In the genomic region with DNA sequence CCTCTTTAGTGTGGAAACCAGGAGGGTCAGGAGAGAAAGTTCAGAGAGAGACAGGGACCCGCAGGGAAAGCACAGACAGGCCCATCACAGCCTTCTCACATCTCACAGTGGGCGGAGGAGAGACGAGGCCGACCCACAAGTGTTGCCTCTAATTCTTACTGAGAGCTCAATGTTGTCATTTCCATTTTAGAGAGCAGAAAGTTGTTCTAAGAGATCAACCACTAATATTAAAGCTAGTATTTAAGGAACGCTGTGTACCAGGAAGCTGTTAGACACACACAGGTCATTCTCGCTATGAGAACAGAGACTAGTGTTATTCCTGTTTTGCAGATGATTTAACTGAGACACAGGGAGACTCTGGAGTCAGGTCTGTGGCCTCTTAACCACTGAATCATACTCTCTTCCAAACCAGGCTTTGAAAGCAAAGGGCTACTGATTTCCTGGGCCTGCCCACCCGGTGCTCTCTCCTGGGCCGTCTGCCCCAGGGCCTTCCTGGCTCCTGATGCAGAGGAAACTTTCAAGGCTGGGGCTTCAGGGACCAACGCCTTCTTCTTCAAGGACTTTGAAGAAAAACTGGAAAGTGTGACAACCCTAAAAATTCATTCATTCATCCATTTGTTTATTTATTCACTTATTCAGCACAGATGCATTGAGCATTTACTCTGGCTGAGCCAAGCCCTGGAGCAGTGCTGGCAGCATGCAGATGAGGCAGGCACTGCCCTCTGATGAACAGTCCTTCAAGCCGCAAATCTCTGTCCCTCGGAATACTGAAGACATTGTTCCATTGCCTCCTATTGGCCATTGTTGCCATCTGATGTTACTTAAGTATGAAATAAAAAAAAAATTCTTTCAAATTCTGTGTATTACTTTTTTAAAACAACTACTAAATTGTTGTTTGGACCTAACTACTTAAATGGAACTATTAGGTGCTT, we compare ENCODE assay signal across 10 cellular contexts. TPM values are rescaled to one million over a fixed set of nuclear protein-coding genes. Genes with fewer than 3 reads are reported as not detected.
DNase-seq lines count a peak whose midpoint lies in the region; ATAC-seq, FAIRE-seq and TF ChIP-seq lines count a peak whose summit lies in the region.
"Had no signal": no experiment of that assay in that cellular context is flagged by ENCODE, and none has a peak within 500 bp of the region (broad histone marks: within the 10 kb centered on the region; RNA-seq: fewer than 3 reads in every experiment).

No MANE protein-coding gene starts in this region.

- no peaks in the 10 kb centered on the region for H3K27me3 ChIP-seq in skeletal muscle tissue (ENCODE audit: control insufficient read depth in 3 of 3, insufficient read depth in 3 of 3, low read length in 3 of 3)
- H3K27me3 ChIP-seq in naive thymus-derived CD4-positive, alpha-beta T cell (ENCODE audit: control insufficient read depth in 2 of 2, insufficient read depth in 2 of 2, low read length in 2 of 2) = no peaks in the 10 kb centered on the region

- H3K27ac Mint-ChIP-seq in MCF 10A (ENCODE audit: low read depth, unreplicated experiment) = peak overlapping the region; percentile 49
- no peak overlapping the region for H3K27ac Mint-ChIP-seq in naive thymus-derived CD4-positive, alpha-beta T cell

- CTCF ChIA-PET in MCF 10A (lab: Yijun Ruan, JAX) = interaction anchor here (0.6 to 0.7 kb wide), 2 partner anchors 225 to 640 kb away, joined by 3 to 4 read pairs; no protein-coding TSS in a partner anchor
- CTCF ChIA-PET in naive thymus-derived CD4-positive, alpha-beta T cell (lab: Charles Lee) = no interaction called here

- FAIRE-seq in H54 (lab: Jason Lieb, UNC) = peak; percentile 74

- intact Hi-C loops in MCF 10A (cut with micrococcal nuclease) = loop anchor here (1.0 kb wide), 1 partner anchor 76 kb away; no protein-coding TSS in a partner anchor
- intact Hi-C loops in naive thymus-derived CD4-positive, alpha-beta T cell (cut with micrococcal nuclease) = loop anchor here in 1 of 2 donors (1.0 kb wide), 1 partner anchor 76 kb away; no protein-coding TSS in a partner anchor

- H3K9ac ChIP-seq in skeletal muscle tissue (ENCODE audit: low read depth in 1 of 3, low read length in 3 of 3) = peak overlapping the region; percentile 50 to 61 (median 52)

- ATAC-seq in HG02938 (IDR thresholded peaks at IDR 0.05; ENCODE audit: unreplicated experiment) (no peak), HG02885 (IDR thresholded peaks at IDR 0.05; ENCODE audit: poor library complexity, unreplicated experiment) (no peak), HG02642 (IDR thresholded peaks at IDR 0.05; ENCODE audit: poor library complexity, unreplicated experiment) (no peak)
- ATAC-seq in naive thymus-derived CD4-positive, alpha-beta T cell = no peak

- H3K36me3 ChIP-seq in skeletal muscle tissue (ENCODE audit: control insufficient read depth in 3 of 3, insufficient read depth in 3 of 3, low read length in 3 of 3) = no peaks in the 10 kb centered on the region
- no peaks in the 10 kb centered on the region for H3K36me3 ChIP-seq in naive thymus-derived CD4-positive, alpha-beta T cell (ENCODE audit: control insufficient read depth in 2 of 3, insufficient read depth in 3 of 3, low read length in 3 of 3)

- no peak for TF ChIP-seq POLR2A in H54 (IDR thresholded peaks at IDR 0.05; ENCODE audit: low read depth, low read length)

- DNase-seq in H54 (ENCODE audit: insufficient read length, low spot score) (peak; percentile 53), MCF 10A (ENCODE audit: unreplicated experiment) (peak; percentile 42), hypothalamus (lab: John Stamatoyannopoulos, UW) (peak in 28 of 51 donors; percentile 13 to 83 (median 51))
- no peak for DNase-seq in naive thymus-derived CD4-positive, alpha-beta T cell
- DNase-seq: NCI-H2029 treated with DMSO at 0.1 percent for 48 hours had no signal

- TF ChIP-seq CTCF in MCF 10A (IDR thresholded peaks at IDR 0.05; ENCODE audit: unreplicated experiment) = no peak

- no peaks in the 10 kb centered on the region for H3K9me3 ChIP-seq in skeletal muscle tissue (ENCODE audit: control insufficient read depth in 3 of 3, low read length in 3 of 3)
- no peaks in the 10 kb centered on the region for H3K9me3 ChIP-seq in naive thymus-derived CD4-positive, alpha-beta T cell (ENCODE audit: control insufficient read depth in 2 of 3, low read length in 3 of 3)

- H3K36me3 Mint-ChIP-seq in MCF 10A (ENCODE audit: insufficient read depth, unreplicated experiment) = no peaks in the 10 kb centered on the region
- no peaks in the 10 kb centered on the region for H3K36me3 Mint-ChIP-seq in naive thymus-derived CD4-positive, alpha-beta T cell

- peaks cover 22% of the 10 kb centered on the region for H3K4me1 Mint-ChIP-seq in MCF 10A (ENCODE audit: insufficient read depth, unreplicated experiment)
- H3K4me1 Mint-ChIP-seq in naive thymus-derived CD4-positive, alpha-beta T cell = peaks cover 0 to 4% (median 0%) of the 10 kb centered on the region in 7 donors

- H3K4me3 Mint-ChIP-seq in MCF 10A (ENCODE audit: unreplicated experiment) = no peak overlapping the region
- H3K4me3 Mint-ChIP-seq in naive thymus-derived CD4-positive, alpha-beta T cell = no peak overlapping the region

- no peak overlapping the region for H3K4me3 ChIP-seq in skeletal muscle tissue (ENCODE audit: low read length in 3 of 3)
- no peak overlapping the region for H3K4me3 ChIP-seq in naive thymus-derived CD4-positive, alpha-beta T cell (ENCODE audit: low read length)

- peaks cover 39 to 52% (median 50%) of the 10 kb centered on the region in 3 donors for H3K4me1 ChIP-seq in skeletal muscle tissue (ENCODE audit: control insufficient read depth in 3 of 3, insufficient read depth in 3 of 3, low read length in 3 of 3)
- no peaks in the 10 kb centered on the region for H3K4me1 ChIP-seq in naive thymus-derived CD4-positive, alpha-beta T cell (ENCODE audit: control insufficient read depth in 2 of 2, insufficient read depth in 2 of 2, low read length in 2 of 2)

- POLR2A ChIA-PET in MCF 10A (lab: Yijun Ruan, JAX) = interaction anchor here (1.3 kb wide), 1 partner anchor 15 kb away, joined by 3 read pairs; no protein-coding TSS in a partner anchor
- POLR2A ChIA-PET in naive thymus-derived CD4-positive, alpha-beta T cell (lab: Charles Lee) = no interaction called here

- BruUV-seq in MCF 10A (replicated peaks; lab: Mats Ljungman, UMichigan) = no TSS peak

- peaks cover 15% of the 10 kb centered on the region for H3K9me3 Mint-ChIP-seq in MCF 10A (ENCODE audit: unreplicated experiment)
- peaks cover 0 to 2% (median 0%) of the 10 kb centered on the region in 11 donors for H3K9me3 Mint-ChIP-seq in naive thymus-derived CD4-positive, alpha-beta T cell

- H3K27ac ChIP-seq in skeletal muscle tissue (ENCODE audit: low read depth, low read length) = peak overlapping the region; percentile 95
- H3K27ac ChIP-seq in naive thymus-derived CD4-positive, alpha-beta T cell (ENCODE audit: low read depth, low read length) = no peak overlapping the region
- H3K27ac ChIP-seq: epithelial cell of prostate had no signal

- H3K27me3 Mint-ChIP-seq in MCF 10A (ENCODE audit: insufficient read depth, unreplicated experiment) = no peaks in the 10 kb centered on the region
- peaks cover 0 to 20% (median 3%) of the 10 kb centered on the region in 5 donors for H3K27me3 Mint-ChIP-seq in naive thymus-derived CD4-positive, alpha-beta T cell

RNA-seq across cellular contexts. Expression of gene BIN1, which starts 37.2 kb away (rescaled TPM):
- total RNA-seq in MCF 10A (2022) (22.4 and 29.6 TPM in 2 replicates), skeletal muscle tissue (597 TPM)
- 100 to 1,000 TPM; 103 to 120 (median 109) TPM for total RNA-seq in naive thymus-derived CD4-positive, alpha-beta T cell
- polyA plus RNA-seq in naive thymus-derived CD4-positive, alpha-beta T cell = 100 to 1,000 TPM; 158 to 161 TPM

Comparison
In these comparisons a context has a peak if more than half of its experiments do, and no peak if none do; other contexts are left out.
1. DNase-seq: peak in H54 (single experiment), MCF 10A (single experiment) and hypothalamus (28 of 51); none in naive thymus-derived CD4-positive, alpha-beta T cell (0 of 9).